ENCODE assay signal across 3 cellular contexts in the genomic region with DNA sequence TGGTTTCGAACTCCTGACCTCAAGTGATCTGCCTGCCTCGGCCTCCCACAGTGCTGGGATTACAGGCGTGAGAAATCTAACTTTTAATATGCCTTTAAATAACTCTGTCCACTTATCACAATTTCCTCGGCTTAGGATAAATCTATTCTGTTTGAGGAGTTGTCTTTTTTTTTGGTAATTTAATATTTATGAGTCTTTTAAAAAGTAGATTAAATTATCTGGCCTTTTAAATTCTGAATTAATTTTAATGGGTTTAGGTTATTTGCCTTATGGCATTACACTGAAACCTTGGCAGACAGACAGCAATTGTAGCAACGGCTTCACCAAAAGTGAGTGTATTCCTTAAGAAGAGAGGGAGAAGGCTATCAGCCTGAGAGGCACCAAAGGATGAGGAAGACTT.
"Had no signal": no experiment of that assay in that cellular context is flagged by ENCODE, and none has a peak within 500 bp of the region (broad histone marks: within the 10 kb centered on the region; RNA-seq: fewer than 3 reads in every experiment).

No MANE protein-coding gene starts in this region.

- H3K4me3 ChIP-seq: GM12878 had no signal

- DNase-seq: GDM1, GF-D8 had no signal
